ENCODE assay signal across 1 cellular context in the genomic region with DNA sequence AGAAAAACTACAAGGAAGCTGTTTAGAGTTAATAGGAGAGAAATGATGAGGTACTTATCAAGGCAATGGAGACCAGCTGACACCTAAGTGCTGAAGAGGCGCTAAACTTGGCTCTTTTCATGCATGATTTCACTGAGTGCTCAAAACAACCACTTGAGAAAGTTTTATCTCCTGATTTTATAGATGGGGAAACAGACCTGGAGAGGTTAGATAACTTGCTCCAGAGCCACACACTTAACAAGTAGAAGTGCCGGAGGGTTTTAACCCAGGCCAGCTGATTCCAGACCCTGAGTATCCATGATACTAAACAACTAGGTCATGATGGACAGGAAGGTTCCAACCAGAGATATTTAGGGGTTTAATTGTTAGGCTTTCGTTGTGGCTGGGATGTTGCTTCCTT.
TF ChIP-seq lines count a peak whose summit lies in the region.

No MANE protein-coding gene starts in this region.

TF ChIP-seq in HEK293, 187 proteins besides CTCF, POLR2A, EP300 and RAD21 (continued from another document and continues in another):
- TF ChIP-seq, protein P1, sequence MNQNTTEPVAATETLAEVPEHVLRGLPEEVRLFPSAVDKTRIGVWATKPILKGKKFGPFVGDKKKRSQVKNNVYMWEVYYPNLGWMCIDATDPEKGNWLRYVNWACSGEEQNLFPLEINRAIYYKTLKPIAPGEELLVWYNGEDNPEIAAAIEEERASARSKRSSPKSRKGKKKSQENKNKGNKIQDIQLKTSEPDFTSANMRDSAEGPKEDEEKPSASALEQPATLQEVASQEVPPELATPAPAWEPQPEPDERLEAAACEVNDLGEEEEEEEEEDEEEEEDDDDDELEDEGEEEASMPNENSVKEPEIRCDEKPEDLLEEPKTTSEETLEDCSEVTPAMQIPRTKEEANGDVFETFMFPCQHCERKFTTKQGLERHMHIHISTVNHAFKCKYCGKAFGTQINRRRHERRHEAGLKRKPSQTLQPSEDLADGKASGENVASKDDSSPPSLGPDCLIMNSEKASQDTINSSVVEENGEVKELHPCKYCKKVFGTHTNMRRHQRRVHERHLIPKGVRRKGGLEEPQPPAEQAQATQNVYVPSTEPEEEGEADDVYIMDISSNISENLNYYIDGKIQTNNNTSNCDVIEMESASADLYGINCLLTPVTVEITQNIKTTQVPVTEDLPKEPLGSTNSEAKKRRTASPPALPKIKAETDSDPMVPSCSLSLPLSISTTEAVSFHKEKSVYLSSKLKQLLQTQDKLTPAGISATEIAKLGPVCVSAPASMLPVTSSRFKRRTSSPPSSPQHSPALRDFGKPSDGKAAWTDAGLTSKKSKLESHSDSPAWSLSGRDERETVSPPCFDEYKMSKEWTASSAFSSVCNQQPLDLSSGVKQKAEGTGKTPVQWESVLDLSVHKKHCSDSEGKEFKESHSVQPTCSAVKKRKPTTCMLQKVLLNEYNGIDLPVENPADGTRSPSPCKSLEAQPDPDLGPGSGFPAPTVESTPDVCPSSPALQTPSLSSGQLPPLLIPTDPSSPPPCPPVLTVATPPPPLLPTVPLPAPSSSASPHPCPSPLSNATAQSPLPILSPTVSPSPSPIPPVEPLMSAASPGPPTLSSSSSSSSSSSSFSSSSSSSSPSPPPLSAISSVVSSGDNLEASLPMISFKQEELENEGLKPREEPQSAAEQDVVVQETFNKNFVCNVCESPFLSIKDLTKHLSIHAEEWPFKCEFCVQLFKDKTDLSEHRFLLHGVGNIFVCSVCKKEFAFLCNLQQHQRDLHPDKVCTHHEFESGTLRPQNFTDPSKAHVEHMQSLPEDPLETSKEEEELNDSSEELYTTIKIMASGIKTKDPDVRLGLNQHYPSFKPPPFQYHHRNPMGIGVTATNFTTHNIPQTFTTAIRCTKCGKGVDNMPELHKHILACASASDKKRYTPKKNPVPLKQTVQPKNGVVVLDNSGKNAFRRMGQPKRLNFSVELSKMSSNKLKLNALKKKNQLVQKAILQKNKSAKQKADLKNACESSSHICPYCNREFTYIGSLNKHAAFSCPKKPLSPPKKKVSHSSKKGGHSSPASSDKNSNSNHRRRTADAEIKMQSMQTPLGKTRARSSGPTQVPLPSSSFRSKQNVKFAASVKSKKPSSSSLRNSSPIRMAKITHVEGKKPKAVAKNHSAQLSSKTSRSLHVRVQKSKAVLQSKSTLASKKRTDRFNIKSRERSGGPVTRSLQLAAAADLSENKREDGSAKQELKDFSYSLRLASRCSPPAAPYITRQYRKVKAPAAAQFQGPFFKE (tag by site-specific recombination; IDR thresholded peaks at IDR 0.05; ENCODE audit: borderline replicate concordance), result no peak
- TF ChIP-seq, protein P2, sequence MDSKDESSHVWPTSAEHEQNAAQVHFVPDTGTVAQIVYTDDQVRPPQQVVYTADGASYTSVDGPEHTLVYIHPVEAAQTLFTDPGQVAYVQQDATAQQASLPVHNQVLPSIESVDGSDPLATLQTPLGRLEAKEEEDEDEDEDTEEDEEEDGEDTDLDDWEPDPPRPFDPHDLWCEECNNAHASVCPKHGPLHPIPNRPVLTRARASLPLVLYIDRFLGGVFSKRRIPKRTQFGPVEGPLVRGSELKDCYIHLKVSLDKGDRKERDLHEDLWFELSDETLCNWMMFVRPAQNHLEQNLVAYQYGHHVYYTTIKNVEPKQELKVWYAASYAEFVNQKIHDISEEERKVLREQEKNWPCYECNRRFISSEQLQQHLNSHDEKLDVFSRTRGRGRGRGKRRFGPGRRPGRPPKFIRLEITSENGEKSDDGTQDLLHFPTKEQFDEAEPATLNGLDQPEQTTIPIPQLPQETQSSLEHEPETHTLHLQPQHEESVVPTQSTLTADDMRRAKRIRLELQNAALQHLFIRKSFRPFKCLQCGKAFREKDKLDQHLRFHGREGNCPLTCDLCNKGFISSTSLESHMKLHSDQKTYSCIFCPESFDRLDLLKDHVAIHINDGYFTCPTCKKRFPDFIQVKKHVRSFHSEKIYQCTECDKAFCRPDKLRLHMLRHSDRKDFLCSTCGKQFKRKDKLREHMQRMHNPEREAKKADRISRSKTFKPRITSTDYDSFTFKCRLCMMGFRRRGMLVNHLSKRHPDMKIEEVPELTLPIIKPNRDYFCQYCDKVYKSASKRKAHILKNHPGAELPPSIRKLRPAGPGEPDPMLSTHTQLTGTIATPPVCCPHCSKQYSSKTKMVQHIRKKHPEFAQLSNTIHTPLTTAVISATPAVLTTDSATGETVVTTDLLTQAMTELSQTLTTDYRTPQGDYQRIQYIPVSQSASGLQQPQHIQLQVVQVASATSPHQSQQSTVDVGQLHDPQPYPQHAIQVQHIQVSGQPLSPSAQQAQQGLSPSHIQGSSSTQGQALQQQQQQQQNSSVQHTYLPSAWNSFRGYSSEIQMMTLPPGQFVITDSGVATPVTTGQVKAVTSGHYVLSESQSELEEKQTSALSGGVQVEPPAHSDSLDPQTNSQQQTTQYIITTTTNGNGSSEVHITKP (tag by site-specific recombination; IDR thresholded peaks at IDR 0.05), result peak; percentile 86
- no peak for TF ChIP-seq ZNF670 (tag by site-specific recombination; IDR thresholded peaks at IDR 0.05; ENCODE audit: low read depth)
- TF ChIP-seq ZBTB17 (tag by site-specific recombination; IDR thresholded peaks at IDR 0.05), result peak; percentile 68
- TF ChIP-seq ZNF133 (tag by site-specific recombination; IDR thresholded peaks at IDR 0.05), result no peak
- peak; percentile 69 for TF ChIP-seq KLF10 (tag by site-specific recombination; IDR thresholded peaks at IDR 0.05)
- TF ChIP-seq MEIS1 (CRISPR knock-in tag; IDR thresholded peaks at IDR 0.05; ENCODE audit: borderline replicate concordance), result no peak
- no peak for TF ChIP-seq ZNF76 (tag by site-specific recombination; IDR thresholded peaks at IDR 0.05; ENCODE audit: borderline replicate concordance, low read depth)
- TF ChIP-seq ZNF391 (tag by site-specific recombination; IDR thresholded peaks at IDR 0.05; ENCODE audit: borderline replicate concordance, low read depth), result 0 out of 2 replicates have a peak, but pooled peaks have one; percentile 47
- no peak for TF ChIP-seq HOXA7 (CRISPR knock-in tag; IDR thresholded peaks at IDR 0.05; ENCODE audit: borderline replicate concordance)
- TF ChIP-seq ZNF302 (tag by site-specific recombination; IDR thresholded peaks at IDR 0.05; ENCODE audit: low read depth), result no peak
- no peak for TF ChIP-seq ZNF202 (tag by site-specific recombination; IDR thresholded peaks at IDR 0.05; ENCODE audit: borderline replicate concordance)
- TF ChIP-seq ZNF174 (tag by site-specific recombination; IDR thresholded peaks at IDR 0.05), result no peak
- no peak for TF ChIP-seq ZNF585B (tag by site-specific recombination; IDR thresholded peaks at IDR 0.05)
- TF ChIP-seq KLF7 (tag by site-specific recombination; IDR thresholded peaks at IDR 0.05; ENCODE audit: borderline replicate concordance), result peak; percentile 43; the same call in 1 of the 2 replicates
- no peak for TF ChIP-seq ZFP41 (tag by site-specific recombination; IDR thresholded peaks at IDR 0.05; ENCODE audit: borderline replicate concordance)
- TF ChIP-seq ZNF843 (tag by site-specific recombination; IDR thresholded peaks at IDR 0.05), result peak; percentile 89
- no peak for TF ChIP-seq KLF9 (tag by site-specific recombination; IDR thresholded peaks at IDR 0.05; ENCODE audit: low read depth)
- no peak for TF ChIP-seq ZNF600 (tag by site-specific recombination; IDR thresholded peaks at IDR 0.05)
- no peak for TF ChIP-seq ZNF530 (tag by site-specific recombination; IDR thresholded peaks at IDR 0.05; ENCODE audit: low read depth)
- no peak for TF ChIP-seq ZNF664 (tag by site-specific recombination; IDR thresholded peaks at IDR 0.05)
- no peak for TF ChIP-seq ZNF248 (tag by site-specific recombination; IDR thresholded peaks at IDR 0.05)
- TF ChIP-seq ZNF239 (tag by site-specific recombination; IDR thresholded peaks at IDR 0.05), result no peak
- no peak for TF ChIP-seq ZNF112 (tag by site-specific recombination; IDR thresholded peaks at IDR 0.05)
- no peak for TF ChIP-seq GLI4 (tag by site-specific recombination; IDR thresholded peaks at IDR 0.05)
- TF ChIP-seq ZNF501 (tag by site-specific recombination; IDR thresholded peaks at IDR 0.05), result no peak
- peak; percentile 99 for TF ChIP-seq ZBTB44 (tag by site-specific recombination; IDR thresholded peaks at IDR 0.05)
- peak; percentile 85 for TF ChIP-seq ZNF24 (tag by site-specific recombination; IDR thresholded peaks at IDR 0.05)
- TF ChIP-seq ZNF157 (tag by site-specific recombination; IDR thresholded peaks at IDR 0.05), result no peak
- peak; percentile 70 for TF ChIP-seq ZNF366 (tag by site-specific recombination; conservative IDR thresholded peaks at IDR 0.05)
- no peak for TF ChIP-seq ZNF114 (tag by site-specific recombination; IDR thresholded peaks at IDR 0.05)
- TF ChIP-seq ZNF549 (tag by site-specific recombination; IDR thresholded peaks at IDR 0.05), result no peak
- no peak for TF ChIP-seq SP2 (tag by site-specific recombination; IDR thresholded peaks at IDR 0.05)
- TF ChIP-seq ZNF221 (tag by site-specific recombination; IDR thresholded peaks at IDR 0.05; ENCODE audit: borderline replicate concordance), result no peak
- no peak for TF ChIP-seq SCRT1 (tag by site-specific recombination; IDR thresholded peaks at IDR 0.05; ENCODE audit: borderline replicate concordance)
- TF ChIP-seq, protein P3, sequence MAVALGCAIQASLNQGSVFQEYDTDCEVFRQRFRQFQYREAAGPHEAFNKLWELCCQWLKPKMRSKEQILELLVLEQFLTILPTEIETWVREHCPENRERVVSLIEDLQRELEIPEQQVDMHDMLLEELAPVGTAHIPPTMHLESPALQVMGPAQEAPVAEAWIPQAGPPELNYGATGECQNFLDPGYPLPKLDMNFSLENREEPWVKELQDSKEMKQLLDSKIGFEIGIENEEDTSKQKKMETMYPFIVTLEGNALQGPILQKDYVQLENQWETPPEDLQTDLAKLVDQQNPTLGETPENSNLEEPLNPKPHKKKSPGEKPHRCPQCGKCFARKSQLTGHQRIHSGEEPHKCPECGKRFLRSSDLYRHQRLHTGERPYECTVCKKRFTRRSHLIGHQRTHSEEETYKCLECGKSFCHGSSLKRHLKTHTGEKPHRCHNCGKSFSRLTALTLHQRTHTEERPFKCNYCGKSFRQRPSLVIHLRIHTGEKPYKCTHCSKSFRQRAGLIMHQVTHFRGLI (tag by site-specific recombination; IDR thresholded peaks at IDR 0.05), result 0 out of 2 replicates have a peak, but pooled peaks have one; percentile 52
- no peak for TF ChIP-seq ZNF354C (tag by site-specific recombination; IDR thresholded peaks at IDR 0.05; ENCODE audit: borderline replicate concordance, low read depth)
- no peak for TF ChIP-seq ZNF423 (tag by site-specific recombination; IDR thresholded peaks at IDR 0.05)
- no peak for TF ChIP-seq ZNF624 (tag by site-specific recombination; IDR thresholded peaks at IDR 0.05)
- no peak for TF ChIP-seq KLF17 (tag by site-specific recombination; IDR thresholded peaks at IDR 0.05)
- no peak for TF ChIP-seq ZNF596 (tag by site-specific recombination; IDR thresholded peaks at IDR 0.05)
- TF ChIP-seq ZSCAN23 (tag by site-specific recombination; IDR thresholded peaks at IDR 0.05), result peak; percentile 97
- TF ChIP-seq ZNF311 (tag by site-specific recombination; IDR thresholded peaks at IDR 0.05; ENCODE audit: borderline replicate concordance), result no peak
- TF ChIP-seq SP7 (tag by site-specific recombination; IDR thresholded peaks at IDR 0.05), result peak; percentile 87
- TF ChIP-seq ZNF623 (tag by site-specific recombination; IDR thresholded peaks at IDR 0.05), result no peak
- peak; percentile 76; the same call in 1 of the 2 replicates for TF ChIP-seq ZNF561 (tag by site-specific recombination; IDR thresholded peaks at IDR 0.05; ENCODE audit: borderline replicate concordance)
- no peak for TF ChIP-seq SALL2 (tag by site-specific recombination; IDR thresholded peaks at IDR 0.05; ENCODE audit: borderline replicate concordance)
- TF ChIP-seq ZNF473 (tag by site-specific recombination; IDR thresholded peaks at IDR 0.05), result no peak
- TF ChIP-seq ZNF404 (tag by site-specific recombination; IDR thresholded peaks at IDR 0.05), result no peak
- no peak; the same call in 1 of the 2 replicates for TF ChIP-seq ZNF148 (tag by site-specific recombination; IDR thresholded peaks at IDR 0.05; ENCODE audit: borderline replicate concordance)
- peak; percentile 28 for TF ChIP-seq ZNF529 (tag by site-specific recombination; IDR thresholded peaks at IDR 0.05; ENCODE audit: insufficient replicate concordance)
- TF ChIP-seq ZNF394 (tag by site-specific recombination; IDR thresholded peaks at IDR 0.05; ENCODE audit: borderline replicate concordance), result 0 out of 2 replicates have a peak, but pooled peaks have one; percentile 61
- no peak for TF ChIP-seq ZNF514 (tag by site-specific recombination; IDR thresholded peaks at IDR 0.05)
